Comparison of ENCODE assay signal across 1 cellular context in the genomic region with DNA sequence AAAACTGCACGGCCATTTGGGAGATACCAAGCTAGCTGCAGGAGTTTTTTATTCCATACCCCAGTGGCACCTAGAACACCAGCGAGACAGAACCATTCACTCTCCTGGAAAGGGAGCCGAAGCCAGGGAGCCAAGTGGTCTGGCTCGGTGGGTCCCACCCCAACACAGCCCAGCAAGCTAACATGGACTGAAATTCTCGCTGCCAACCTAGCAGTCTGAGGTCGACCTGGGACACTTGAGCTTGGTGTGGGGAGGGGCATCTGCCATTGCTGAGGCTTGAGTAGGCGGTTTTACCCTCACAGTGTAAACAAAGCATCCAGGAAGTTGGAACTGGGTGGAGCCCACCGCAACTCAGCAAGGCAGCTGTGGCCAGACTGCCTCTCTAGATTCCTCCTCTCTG.
A peak's percentile ranks its signal among the peaks of the same experiment; 100 is the strongest.
TF ChIP-seq lines count a peak whose summit lies in the region.

No MANE protein-coding gene starts in this region.

TF ChIP-seq in HepG2, 621 proteins besides CTCF, POLR2A, EP300 and RAD21 (continued from another document and continues in another):
- TF ChIP-seq, protein P1, sequence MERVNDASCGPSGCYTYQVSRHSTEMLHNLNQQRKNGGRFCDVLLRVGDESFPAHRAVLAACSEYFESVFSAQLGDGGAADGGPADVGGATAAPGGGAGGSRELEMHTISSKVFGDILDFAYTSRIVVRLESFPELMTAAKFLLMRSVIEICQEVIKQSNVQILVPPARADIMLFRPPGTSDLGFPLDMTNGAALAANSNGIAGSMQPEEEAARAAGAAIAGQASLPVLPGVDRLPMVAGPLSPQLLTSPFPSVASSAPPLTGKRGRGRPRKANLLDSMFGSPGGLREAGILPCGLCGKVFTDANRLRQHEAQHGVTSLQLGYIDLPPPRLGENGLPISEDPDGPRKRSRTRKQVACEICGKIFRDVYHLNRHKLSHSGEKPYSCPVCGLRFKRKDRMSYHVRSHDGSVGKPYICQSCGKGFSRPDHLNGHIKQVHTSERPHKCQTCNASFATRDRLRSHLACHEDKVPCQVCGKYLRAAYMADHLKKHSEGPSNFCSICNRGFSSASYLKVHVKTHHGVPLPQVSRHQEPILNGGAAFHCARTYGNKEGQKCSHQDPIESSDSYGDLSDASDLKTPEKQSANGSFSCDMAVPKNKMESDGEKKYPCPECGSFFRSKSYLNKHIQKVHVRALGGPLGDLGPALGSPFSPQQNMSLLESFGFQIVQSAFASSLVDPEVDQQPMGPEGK (CRISPR knock-in tag; IDR thresholded peaks at IDR 0.05), result 0 out of 2 replicates have a peak, but pooled peaks have one; percentile 37
- TF ChIP-seq NFYB (CRISPR knock-in tag; IDR thresholded peaks at IDR 0.05) (no peak), ZBTB38 (CRISPR knock-in tag; IDR thresholded peaks at IDR 0.05) (no peak), CREB1 (IDR thresholded peaks at IDR 0.05) (no peak), CREB1 (CRISPR knock-in tag; IDR thresholded peaks at IDR 0.05) (no peak), POGZ (CRISPR knock-in tag; IDR thresholded peaks at IDR 0.05) (0 out of 2 replicates have a peak, but pooled peaks have one; percentile 49), ZNF570 (CRISPR knock-in tag; IDR thresholded peaks at IDR 0.05; ENCODE audit: borderline replicate concordance) (no peak), ZNF678 (CRISPR knock-in tag; IDR thresholded peaks at IDR 0.05) (no peak), CEBPG (CRISPR knock-in tag; IDR thresholded peaks at IDR 0.05) (no peak), ZBTB20 (CRISPR knock-in tag; IDR thresholded peaks at IDR 0.05; ENCODE audit: borderline replicate concordance, low read depth) (no peak), THYN1 (CRISPR knock-in tag; IDR thresholded peaks at IDR 0.05; ENCODE audit: borderline replicate concordance, low read depth) (no peak), KLF15 (CRISPR knock-in tag; IDR thresholded peaks at IDR 0.05; ENCODE audit: borderline replicate concordance) (no peak), ZNF17 (CRISPR knock-in tag; IDR thresholded peaks at IDR 0.05) (no peak), THAP11 (CRISPR knock-in tag; IDR thresholded peaks at IDR 0.05) (no peak), NR1H2 (CRISPR knock-in tag; IDR thresholded peaks at IDR 0.05; ENCODE audit: borderline replicate concordance, low read depth) (no peak), SAP130 (CRISPR knock-in tag; IDR thresholded peaks at IDR 0.05; ENCODE audit: low read depth) (no peak; the same call in 1 of the 2 replicates), ZNF556 (CRISPR knock-in tag; IDR thresholded peaks at IDR 0.05; ENCODE audit: borderline replicate concordance) (no peak), ZNF549 (CRISPR knock-in tag; IDR thresholded peaks at IDR 0.05) (no peak)
- TF ChIP-seq, protein P2, sequence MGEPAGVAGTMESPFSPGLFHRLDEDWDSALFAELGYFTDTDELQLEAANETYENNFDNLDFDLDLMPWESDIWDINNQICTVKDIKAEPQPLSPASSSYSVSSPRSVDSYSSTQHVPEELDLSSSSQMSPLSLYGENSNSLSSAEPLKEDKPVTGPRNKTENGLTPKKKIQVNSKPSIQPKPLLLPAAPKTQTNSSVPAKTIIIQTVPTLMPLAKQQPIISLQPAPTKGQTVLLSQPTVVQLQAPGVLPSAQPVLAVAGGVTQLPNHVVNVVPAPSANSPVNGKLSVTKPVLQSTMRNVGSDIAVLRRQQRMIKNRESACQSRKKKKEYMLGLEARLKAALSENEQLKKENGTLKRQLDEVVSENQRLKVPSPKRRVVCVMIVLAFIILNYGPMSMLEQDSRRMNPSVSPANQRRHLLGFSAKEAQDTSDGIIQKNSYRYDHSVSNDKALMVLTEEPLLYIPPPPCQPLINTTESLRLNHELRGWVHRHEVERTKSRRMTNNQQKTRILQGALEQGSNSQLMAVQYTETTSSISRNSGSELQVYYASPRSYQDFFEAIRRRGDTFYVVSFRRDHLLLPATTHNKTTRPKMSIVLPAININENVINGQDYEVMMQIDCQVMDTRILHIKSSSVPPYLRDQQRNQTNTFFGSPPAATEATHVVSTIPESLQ (CRISPR knock-in tag; conservative IDR thresholded peaks at IDR 0.05), result no peak
- TF ChIP-seq, protein P3, sequence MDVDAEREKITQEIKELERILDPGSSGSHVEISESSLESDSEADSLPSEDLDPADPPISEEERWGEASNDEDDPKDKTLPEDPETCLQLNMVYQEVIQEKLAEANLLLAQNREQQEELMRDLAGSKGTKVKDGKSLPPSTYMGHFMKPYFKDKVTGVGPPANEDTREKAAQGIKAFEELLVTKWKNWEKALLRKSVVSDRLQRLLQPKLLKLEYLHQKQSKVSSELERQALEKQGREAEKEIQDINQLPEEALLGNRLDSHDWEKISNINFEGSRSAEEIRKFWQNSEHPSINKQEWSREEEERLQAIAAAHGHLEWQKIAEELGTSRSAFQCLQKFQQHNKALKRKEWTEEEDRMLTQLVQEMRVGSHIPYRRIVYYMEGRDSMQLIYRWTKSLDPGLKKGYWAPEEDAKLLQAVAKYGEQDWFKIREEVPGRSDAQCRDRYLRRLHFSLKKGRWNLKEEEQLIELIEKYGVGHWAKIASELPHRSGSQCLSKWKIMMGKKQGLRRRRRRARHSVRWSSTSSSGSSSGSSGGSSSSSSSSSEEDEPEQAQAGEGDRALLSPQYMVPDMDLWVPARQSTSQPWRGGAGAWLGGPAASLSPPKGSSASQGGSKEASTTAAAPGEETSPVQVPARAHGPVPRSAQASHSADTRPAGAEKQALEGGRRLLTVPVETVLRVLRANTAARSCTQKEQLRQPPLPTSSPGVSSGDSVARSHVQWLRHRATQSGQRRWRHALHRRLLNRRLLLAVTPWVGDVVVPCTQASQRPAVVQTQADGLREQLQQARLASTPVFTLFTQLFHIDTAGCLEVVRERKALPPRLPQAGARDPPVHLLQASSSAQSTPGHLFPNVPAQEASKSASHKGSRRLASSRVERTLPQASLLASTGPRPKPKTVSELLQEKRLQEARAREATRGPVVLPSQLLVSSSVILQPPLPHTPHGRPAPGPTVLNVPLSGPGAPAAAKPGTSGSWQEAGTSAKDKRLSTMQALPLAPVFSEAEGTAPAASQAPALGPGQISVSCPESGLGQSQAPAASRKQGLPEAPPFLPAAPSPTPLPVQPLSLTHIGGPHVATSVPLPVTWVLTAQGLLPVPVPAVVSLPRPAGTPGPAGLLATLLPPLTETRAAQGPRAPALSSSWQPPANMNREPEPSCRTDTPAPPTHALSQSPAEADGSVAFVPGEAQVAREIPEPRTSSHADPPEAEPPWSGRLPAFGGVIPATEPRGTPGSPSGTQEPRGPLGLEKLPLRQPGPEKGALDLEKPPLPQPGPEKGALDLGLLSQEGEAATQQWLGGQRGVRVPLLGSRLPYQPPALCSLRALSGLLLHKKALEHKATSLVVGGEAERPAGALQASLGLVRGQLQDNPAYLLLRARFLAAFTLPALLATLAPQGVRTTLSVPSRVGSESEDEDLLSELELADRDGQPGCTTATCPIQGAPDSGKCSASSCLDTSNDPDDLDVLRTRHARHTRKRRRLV (CRISPR knock-in tag; IDR thresholded peaks at IDR 0.05), result no peak
- TF ChIP-seq, protein P4, sequence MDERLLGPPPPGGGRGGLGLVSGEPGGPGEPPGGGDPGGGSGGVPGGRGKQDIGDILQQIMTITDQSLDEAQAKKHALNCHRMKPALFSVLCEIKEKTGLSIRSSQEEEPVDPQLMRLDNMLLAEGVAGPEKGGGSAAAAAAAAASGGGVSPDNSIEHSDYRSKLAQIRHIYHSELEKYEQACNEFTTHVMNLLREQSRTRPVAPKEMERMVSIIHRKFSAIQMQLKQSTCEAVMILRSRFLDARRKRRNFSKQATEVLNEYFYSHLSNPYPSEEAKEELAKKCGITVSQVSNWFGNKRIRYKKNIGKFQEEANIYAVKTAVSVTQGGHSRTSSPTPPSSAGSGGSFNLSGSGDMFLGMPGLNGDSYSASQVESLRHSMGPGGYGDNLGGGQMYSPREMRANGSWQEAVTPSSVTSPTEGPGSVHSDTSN (CRISPR knock-in tag; IDR thresholded peaks at IDR 0.05), result no peak
- TF ChIP-seq, protein P5, sequence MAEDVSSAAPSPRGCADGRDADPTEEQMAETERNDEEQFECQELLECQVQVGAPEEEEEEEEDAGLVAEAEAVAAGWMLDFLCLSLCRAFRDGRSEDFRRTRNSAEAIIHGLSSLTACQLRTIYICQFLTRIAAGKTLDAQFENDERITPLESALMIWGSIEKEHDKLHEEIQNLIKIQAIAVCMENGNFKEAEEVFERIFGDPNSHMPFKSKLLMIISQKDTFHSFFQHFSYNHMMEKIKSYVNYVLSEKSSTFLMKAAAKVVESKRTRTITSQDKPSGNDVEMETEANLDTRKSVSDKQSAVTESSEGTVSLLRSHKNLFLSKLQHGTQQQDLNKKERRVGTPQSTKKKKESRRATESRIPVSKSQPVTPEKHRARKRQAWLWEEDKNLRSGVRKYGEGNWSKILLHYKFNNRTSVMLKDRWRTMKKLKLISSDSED (CRISPR knock-in tag; IDR thresholded peaks at IDR 0.05), result no peak
- TF ChIP-seq, protein P6, sequence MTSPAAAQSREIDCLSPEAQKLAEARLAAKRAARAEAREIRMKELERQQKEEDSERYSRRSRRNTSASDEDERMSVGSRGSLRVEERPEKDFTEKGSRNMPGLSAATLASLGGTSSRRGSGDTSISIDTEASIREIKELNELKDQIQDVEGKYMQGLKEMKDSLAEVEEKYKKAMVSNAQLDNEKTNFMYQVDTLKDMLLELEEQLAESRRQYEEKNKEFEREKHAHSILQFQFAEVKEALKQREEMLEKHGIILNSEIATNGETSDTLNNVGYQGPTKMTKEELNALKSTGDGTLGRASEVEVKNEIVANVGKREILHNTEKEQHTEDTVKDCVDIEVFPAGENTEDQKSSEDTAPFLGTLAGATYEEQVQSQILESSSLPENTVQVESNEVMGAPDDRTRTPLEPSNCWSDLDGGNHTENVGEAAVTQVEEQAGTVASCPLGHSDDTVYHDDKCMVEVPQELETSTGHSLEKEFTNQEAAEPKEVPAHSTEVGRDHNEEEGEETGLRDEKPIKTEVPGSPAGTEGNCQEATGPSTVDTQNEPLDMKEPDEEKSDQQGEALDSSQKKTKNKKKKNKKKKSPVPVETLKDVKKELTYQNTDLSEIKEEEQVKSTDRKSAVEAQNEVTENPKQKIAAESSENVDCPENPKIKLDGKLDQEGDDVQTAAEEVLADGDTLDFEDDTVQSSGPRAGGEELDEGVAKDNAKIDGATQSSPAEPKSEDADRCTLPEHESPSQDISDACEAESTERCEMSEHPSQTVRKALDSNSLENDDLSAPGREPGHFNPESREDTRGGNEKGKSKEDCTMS (CRISPR knock-in tag; conservative IDR thresholded peaks at IDR 0.05), result no peak
- TF ChIP-seq, protein P7, sequence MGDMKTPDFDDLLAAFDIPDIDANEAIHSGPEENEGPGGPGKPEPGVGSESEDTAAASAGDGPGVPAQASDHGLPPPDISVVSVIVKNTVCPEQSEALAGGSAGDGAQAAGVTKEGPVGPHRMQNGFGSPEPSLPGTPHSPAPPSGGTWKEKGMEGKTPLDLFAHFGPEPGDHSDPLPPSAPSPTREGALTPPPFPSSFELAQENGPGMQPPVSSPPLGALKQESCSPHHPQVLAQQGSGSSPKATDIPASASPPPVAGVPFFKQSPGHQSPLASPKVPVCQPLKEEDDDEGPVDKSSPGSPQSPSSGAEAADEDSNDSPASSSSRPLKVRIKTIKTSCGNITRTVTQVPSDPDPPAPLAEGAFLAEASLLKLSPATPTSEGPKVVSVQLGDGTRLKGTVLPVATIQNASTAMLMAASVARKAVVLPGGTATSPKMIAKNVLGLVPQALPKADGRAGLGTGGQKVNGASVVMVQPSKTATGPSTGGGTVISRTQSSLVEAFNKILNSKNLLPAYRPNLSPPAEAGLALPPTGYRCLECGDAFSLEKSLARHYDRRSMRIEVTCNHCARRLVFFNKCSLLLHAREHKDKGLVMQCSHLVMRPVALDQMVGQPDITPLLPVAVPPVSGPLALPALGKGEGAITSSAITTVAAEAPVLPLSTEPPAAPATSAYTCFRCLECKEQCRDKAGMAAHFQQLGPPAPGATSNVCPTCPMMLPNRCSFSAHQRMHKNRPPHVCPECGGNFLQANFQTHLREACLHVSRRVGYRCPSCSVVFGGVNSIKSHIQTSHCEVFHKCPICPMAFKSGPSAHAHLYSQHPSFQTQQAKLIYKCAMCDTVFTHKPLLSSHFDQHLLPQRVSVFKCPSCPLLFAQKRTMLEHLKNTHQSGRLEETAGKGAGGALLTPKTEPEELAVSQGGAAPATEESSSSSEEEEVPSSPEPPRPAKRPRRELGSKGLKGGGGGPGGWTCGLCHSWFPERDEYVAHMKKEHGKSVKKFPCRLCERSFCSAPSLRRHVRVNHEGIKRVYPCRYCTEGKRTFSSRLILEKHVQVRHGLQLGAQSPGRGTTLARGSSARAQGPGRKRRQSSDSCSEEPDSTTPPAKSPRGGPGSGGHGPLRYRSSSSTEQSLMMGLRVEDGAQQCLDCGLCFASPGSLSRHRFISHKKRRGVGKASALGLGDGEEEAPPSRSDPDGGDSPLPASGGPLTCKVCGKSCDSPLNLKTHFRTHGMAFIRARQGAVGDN (CRISPR knock-in tag; IDR thresholded peaks at IDR 0.05), result peak; percentile 36
- TF ChIP-seq, protein P8, sequence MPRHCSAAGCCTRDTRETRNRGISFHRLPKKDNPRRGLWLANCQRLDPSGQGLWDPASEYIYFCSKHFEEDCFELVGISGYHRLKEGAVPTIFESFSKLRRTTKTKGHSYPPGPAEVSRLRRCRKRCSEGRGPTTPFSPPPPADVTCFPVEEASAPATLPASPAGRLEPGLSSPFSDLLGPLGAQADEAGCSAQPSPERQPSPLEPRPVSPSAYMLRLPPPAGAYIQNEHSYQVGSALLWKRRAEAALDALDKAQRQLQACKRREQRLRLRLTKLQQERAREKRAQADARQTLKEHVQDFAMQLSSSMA (CRISPR knock-in tag; IDR thresholded peaks at IDR 0.05), result no peak
